Comparison of ENCODE assay signal across 11 cellular contexts in genomic region chr2:234950435-234950729, GRCh38. TPM values are rescaled to one million over a fixed set of nuclear protein-coding genes. Genes with fewer than 3 reads are reported as not detected.
A peak's percentile ranks its signal among the peaks of the same experiment; 100 is the strongest.
DNase-seq lines count a peak whose midpoint lies in the region; TF ChIP-seq lines count a peak whose summit lies in the region.
"Had no signal": no experiment of that assay in that cellular context is flagged by ENCODE, and none has a peak within 500 bp of the region (broad histone marks: within the 10 kb centered on the region; RNA-seq: fewer than 3 reads in every experiment).

No MANE protein-coding gene starts in this region.

- H3K27ac ChIP-seq in HUES48 (ENCODE audit: low read depth, low read length), result no peak overlapping the region
- H3K27ac ChIP-seq in mesenchymal stem cell (ENCODE audit: low read length, poor library complexity, severe bottlenecking), result peak overlapping the region; percentile 99
- peak overlapping the region; percentile 20 for H3K27ac ChIP-seq in substantia nigra (ENCODE audit: low read depth, low read length, poor library complexity, severe bottlenecking)

- H2AFZ ChIP-seq in mesenchymal stem cell (ENCODE audit: low read depth, low read length), result no peak overlapping the region

- H3K27me3 ChIP-seq in HUES48 (ENCODE audit: control insufficient read depth, insufficient read depth, low read length) (peaks cover 23% of the 10 kb centered on the region), mesenchymal stem cell (ENCODE audit: control insufficient read depth in 1 of 2, insufficient read depth in 1 of 2, low read length in 2 of 2) (no peaks in the 10 kb centered on the region)

- H3K4me1 Mint-ChIP-seq in brain, result peaks cover 48% of the 10 kb centered on the region

- 77% methylated on average over 7 of the region's 7 CpGs for WGBS in mesenchymal stem cell

- peak overlapping the region; percentile 99 for H2BK120ac ChIP-seq in mesenchymal stem cell (ENCODE audit: low read depth, low read length)

- H4K91ac ChIP-seq in mesenchymal stem cell (ENCODE audit: low read length), result peak overlapping the region; percentile 80

- peak overlapping the region; percentile 93 to 100 for H2BK12ac ChIP-seq in mesenchymal stem cell (ENCODE audit: low read length in 2 of 2)

- peak overlapping the region; percentile 95 for H2BK5ac ChIP-seq in mesenchymal stem cell (ENCODE audit: low read depth, low read length, poor library complexity, severe bottlenecking)

- H3K4ac ChIP-seq in mesenchymal stem cell (ENCODE audit: low read depth in 1 of 2, low read length in 2 of 2), result peak overlapping the region; percentile 84 to 99

- peaks cover 3% of the 10 kb centered on the region for H3K79me1 ChIP-seq in mesenchymal stem cell (replicated peaks; ENCODE audit: low read length, poor library complexity, severe bottlenecking)

- H3K4me3 ChIP-seq in HUES48 (ENCODE audit: low read depth, low read length), result peak overlapping the region; percentile 70; the same call in 1 of the 2 replicates
- H3K4me3 ChIP-seq in mesenchymal stem cell (ENCODE audit: insufficient read depth in 1 of 2, low read depth in 1 of 2, low read length in 2 of 2), result peak overlapping the region in 1 of 2 experiments; percentile 82

- H3K36me3 ChIP-seq in HUES48 (ENCODE audit: control insufficient read depth, insufficient read depth, low read length) (no peaks in the 10 kb centered on the region), mesenchymal stem cell (ENCODE audit: control insufficient read depth in 1 of 2, insufficient read depth in 2 of 2, low read depth in 1 of 2, low read length in 2 of 2) (peaks cover 0 to 7% of the 10 kb centered on the region in 2 experiments)

- peaks cover 0 to 8% (median 3%) of the 10 kb centered on the region in 5 experiments for H3K9me3 Mint-ChIP-seq in brain

- DNase-seq in mesenchymal stem cell, result no peak
- DNase-seq in substantia nigra (lab: John Stamatoyannopoulos, UW), result no peak
- DNase-seq in NCI-H82 (lab: John Stamatoyannopoulos, UW), result no peak
- no peak for DNase-seq in DMS153 treated with DMSO at 0.1 percent for 48 hours (lab: John Stamatoyannopoulos, UW; ENCODE audit: unreplicated experiment)
- DNase-seq in CD1c-positive myeloid dendritic cell (ENCODE audit: extremely low spot score), result no peak
- DNase-seq: effector CD8-positive, alpha-beta T cell; NCI-H2081 treated with DMSO at 0.1 percent for 48 hours; OCI-M1; T-helper 9 cell had no signal

- peak overlapping the region; percentile 94 to 99 for H3K18ac ChIP-seq in mesenchymal stem cell (ENCODE audit: low read depth in 1 of 2, low read length in 2 of 2)

- peak overlapping the region in 1 of 2 experiments; percentile 90 for H3K14ac ChIP-seq in mesenchymal stem cell (ENCODE audit: low read length in 2 of 2)

- no peaks in the 10 kb centered on the region for H3K36me3 Mint-ChIP-seq in brain

- peak overlapping the region in 1 of 2 experiments; percentile 94 for H3K23ac ChIP-seq in mesenchymal stem cell (ENCODE audit: low read length in 2 of 2)

- peaks cover 36% of the 10 kb centered on the region for H3K4me1 ChIP-seq in HUES48 (ENCODE audit: control insufficient read depth, insufficient read depth, low read length)
- H3K4me1 ChIP-seq in mesenchymal stem cell (ENCODE audit: control insufficient read depth, insufficient read depth, low read depth, low read length), result peaks cover 23% of the 10 kb centered on the region

- H3K27me3 Mint-ChIP-seq in brain, result peaks cover 22% of the 10 kb centered on the region

- H2BK15ac ChIP-seq in mesenchymal stem cell (ENCODE audit: low read depth, poor library complexity, severe bottlenecking), result peak overlapping the region; percentile 44

- H3K9me3 ChIP-seq in HUES48 (ENCODE audit: control insufficient read depth, insufficient read depth, low read length) (no peaks in the 10 kb centered on the region), mesenchymal stem cell (ENCODE audit: control insufficient read depth, low read length) (no peaks in the 10 kb centered on the region)

- TF ChIP-seq CTCF in brain (conservative IDR thresholded peaks at IDR 0.05), result no peak

- H2AK5ac ChIP-seq in mesenchymal stem cell (ENCODE audit: low read length, severe bottlenecking), result peak overlapping the region; percentile 98

- peak overlapping the region; percentile 67 to 90 (median 89) for H3K4me3 Mint-ChIP-seq in brain

- peak overlapping the region; percentile 98 for H4K8ac ChIP-seq in mesenchymal stem cell (ENCODE audit: low read length)

- peak overlapping the region; percentile 62 for H3K4me2 ChIP-seq in mesenchymal stem cell (ENCODE audit: low read length, poor library complexity, severe bottlenecking)

- H3K9ac ChIP-seq in HUES48 (ENCODE audit: low read depth, low read length) (no peak overlapping the region), mesenchymal stem cell (ENCODE audit: low read length) (peak overlapping the region; percentile 91)

- peak overlapping the region in 4 of 5 experiments; percentile 13 to 64 (median 36) for H3K27ac Mint-ChIP-seq in brain

RNA-seq across cellular contexts. Expression of gene SH3BP4, which starts 1.4 kb away (rescaled TPM):
- polyA plus RNA-seq in brain (ENCODE audit: insufficient read depth, low read depth, low replicate concordance), result 78.4 TPM
- 48.8 TPM for polyA plus RNA-seq in mesenchymal stem cell (2013, experiment 1 of 2)
- 47.7 TPM for polyA plus RNA-seq in mesenchymal stem cell (2013, experiment 2 of 2)
